In genomic region chr20:38220587-38220986, GRCh38 we compare ENCODE assay signal across 13 cellular contexts. TPM values are rescaled to one million over a fixed set of nuclear protein-coding genes. Genes with fewer than 3 reads are reported as not detected.
DNase-seq lines count a peak whose midpoint lies in the region; ATAC-seq, FAIRE-seq and TF ChIP-seq lines count a peak whose summit lies in the region.
"Had no signal": no experiment of that assay in that cellular context is flagged by ENCODE, and none has a peak within 500 bp of the region (broad histone marks: within the 10 kb centered on the region; RNA-seq: fewer than 3 reads in every experiment).

No MANE protein-coding gene starts in this region.

- TF ChIP-seq RAD21 in Ishikawa (IDR thresholded peaks at IDR 0.05; ENCODE audit: low read depth) (no peak), H1 (IDR thresholded peaks at IDR 0.05 in 1 of 2, conservative IDR thresholded peaks at IDR 0.05 in 1 of 2; ENCODE audit: low read depth in 2 of 2, low read length in 2 of 2) (no peak)

- ATAC-seq in gastroesophageal sphincter: no peak

- H3K4me3 ChIP-seq in BLaER1 (no peak overlapping the region), H1 (ENCODE audit: extremely low read depth in 1 of 4, insufficient read depth in 2 of 4, low read depth in 3 of 4, low read length in 4 of 4) (no peak overlapping the region), osteoblast (ENCODE audit: insufficient read depth, low read length) (no peak overlapping the region), gastroesophageal sphincter (no peak overlapping the region), MG63 (no peak overlapping the region), Peyer's patch (no peak overlapping the region)
- H3K4me3 ChIP-seq: body of pancreas, thoracic aorta had no signal

- H2AFZ ChIP-seq in H1 (ENCODE audit: low read length): no peak overlapping the region
- H2AFZ ChIP-seq in osteoblast (ENCODE audit: low read length): no peak overlapping the region

- no peak overlapping the region for H2BK5ac ChIP-seq in H1 (ENCODE audit: low read depth, low read length)

- H4K91ac ChIP-seq in H1 (replicated peaks; ENCODE audit: insufficient read length, low read length): no peak overlapping the region

- CTCF ChIA-PET in H1 (lab: Charles Lee; ENCODE audit: partially characterized antibody): interaction anchor here (0.6 to 17.3 kb wide), 55 partner anchors 9 to 358 kb away, joined by 3 to 198 read pairs (median 6); partner anchors contain the start of genes BPI and TGM2

- no peak overlapping the region for H3K4ac ChIP-seq in H1 (replicated peaks; ENCODE audit: insufficient read length, low read depth, low read length)

- H3K14ac ChIP-seq in H1 (ENCODE audit: insufficient read length): no peak overlapping the region

- TF ChIP-seq POLR2A in H1 (IDR thresholded peaks at IDR 0.05; ENCODE audit: control extremely low read depth in 1 of 2, low read depth in 2 of 2, low read length in 2 of 2): no peak
- TF ChIP-seq POLR2A in gastroesophageal sphincter (IDR thresholded peaks at IDR 0.05): no peak
- no peak for TF ChIP-seq POLR2A in Peyer's patch (IDR thresholded peaks at IDR 0.05)

- no peak overlapping the region for H2AK5ac ChIP-seq in H1 (ENCODE audit: low read depth, low read length)

- WGBS in H1 (ENCODE audit: extremely low coverage in 1 of 2, insufficient coverage in 1 of 2, insufficient read length in 1 of 2, insufficient replicate concordance in 2 of 2, low coverage in 1 of 2, low lambda C conversion rate in 2 of 2, missing lambda C conversion rate in 1 of 2), 2 experiments: 88% methylated on average over 10 of the region's 10 CpGs; no CpG with 5 or more reads in 1 of the 2 experiments
- WGBS in gastroesophageal sphincter (ENCODE audit: low coverage in 1 of 2), 2 donors: 51 to 80% methylated on average over 4 to 5 of the region's 10 CpGs

- H3K4me2 ChIP-seq in BLaER1 (peak overlapping the region; percentile 36), H1 (ENCODE audit: insufficient read depth in 1 of 2, low read depth in 2 of 2, low read length in 2 of 2) (peak overlapping the region in 1 of 2 experiments; percentile 41; a peak in 1 of 4 replicates), osteoblast (ENCODE audit: insufficient read depth, low read length) (peak overlapping the region; percentile 51)

- DNase-seq in H1 (ENCODE audit: low read depth in 1 of 2, low spot score in 2 of 2): no peak
- DNase-seq in osteoblast (ENCODE audit: insufficient read length, low spot score, missing footprints): no peak
- no peak for DNase-seq in MG63
- no peak for DNase-seq in Peyer's patch
- DNase-seq in DMS53 (lab: John Stamatoyannopoulos, UW): no peak

- H3K56ac ChIP-seq in H1 (replicated peaks; ENCODE audit: insufficient read length, low read depth, low read length): no peak overlapping the region

- no peaks in the 10 kb centered on the region for H3K9me3 ChIP-seq in BLaER1
- H3K9me3 ChIP-seq in H1 (ENCODE audit: insufficient read depth in 2 of 2, low read depth in 1 of 2, low read length in 1 of 2): no peaks in the 10 kb centered on the region
- H3K9me3 ChIP-seq in osteoblast (ENCODE audit: low read depth, low read length): no peaks in the 10 kb centered on the region
- no peaks in the 10 kb centered on the region for H3K9me3 ChIP-seq in gastroesophageal sphincter
- H3K9me3 ChIP-seq in MG63: no peaks in the 10 kb centered on the region
- H3K9me3 ChIP-seq in Peyer's patch: no peaks in the 10 kb centered on the region
- H3K9me3 ChIP-seq: body of pancreas, thoracic aorta had no signal

- H4K20me1 ChIP-seq in BLaER1 (no peaks in the 10 kb centered on the region), H1 (replicated peaks in 1 of 2; ENCODE audit: control insufficient read depth in 1 of 2, insufficient read depth in 2 of 2, low read length in 2 of 2) (no peaks in the 10 kb centered on the region), osteoblast (ENCODE audit: insufficient read depth, low read length) (no peaks in the 10 kb centered on the region)

- no peak overlapping the region for H4K5ac ChIP-seq in H1 (ENCODE audit: insufficient read length, low read depth, low read length)

- no peaks in the 10 kb centered on the region for H3K36me3 ChIP-seq in BLaER1
- no peaks in the 10 kb centered on the region for H3K36me3 ChIP-seq in H1 (ENCODE audit: control insufficient read depth in 2 of 4, insufficient read depth in 4 of 4, low read length in 3 of 4)
- no peaks in the 10 kb centered on the region for H3K36me3 ChIP-seq in osteoblast (ENCODE audit: insufficient read depth, low read length)
- peaks cover 0 to 27% of the 10 kb centered on the region in 2 donors for H3K36me3 ChIP-seq in gastroesophageal sphincter
- H3K36me3 ChIP-seq in MG63: no peaks in the 10 kb centered on the region
- H3K36me3 ChIP-seq in Peyer's patch: no peaks in the 10 kb centered on the region

- H3K4me1 ChIP-seq in BLaER1: peaks cover 21% of the 10 kb centered on the region
- H3K4me1 ChIP-seq in H1 (replicated peaks in 1 of 4; ENCODE audit: control insufficient read depth in 3 of 4, insufficient read depth in 4 of 4, low read length in 3 of 4): peaks cover 0 to 3% (median 0%) of the 10 kb centered on the region in 4 experiments; a peak in 3 of 7 replicates
- peaks cover 27% of the 10 kb centered on the region for H3K4me1 ChIP-seq in osteoblast (ENCODE audit: insufficient read depth, low read length)
- H3K4me1 ChIP-seq in gastroesophageal sphincter: peaks cover 0 to 17% (median 0%) of the 10 kb centered on the region in 3 donors
- no peaks in the 10 kb centered on the region for H3K4me1 ChIP-seq in Peyer's patch
- H3K4me1 ChIP-seq: body of pancreas had no signal

- no peak overlapping the region for H3K18ac ChIP-seq in H1 (ENCODE audit: extremely low read depth, low read length)

- no peak for FAIRE-seq in H1 (lab: Jason Lieb, UNC)

- H2BK120ac ChIP-seq in H1 (replicated peaks; ENCODE audit: low read depth, low read length): no peak overlapping the region

- no peak overlapping the region for H4K8ac ChIP-seq in H1 (ENCODE audit: extremely low read depth, insufficient read depth, low read length)

- H2BK15ac ChIP-seq in H1 (ENCODE audit: low read length): no peak overlapping the region

- no peaks in the 10 kb centered on the region for H3K23me2 ChIP-seq in H1 (ENCODE audit: low read depth, low read length)

- H3K9ac ChIP-seq in BLaER1: no peak overlapping the region
- H3K9ac ChIP-seq in H1 (replicated peaks in 1 of 4; ENCODE audit: extremely low read depth in 1 of 4, low read depth in 3 of 4, low read length in 3 of 4): no peak overlapping the region

- H3K27me3 ChIP-seq in BLaER1 (no peaks in the 10 kb centered on the region), H1 (replicated peaks in 1 of 4; ENCODE audit: control insufficient read depth in 3 of 4, extremely low read depth in 1 of 4, insufficient read depth in 3 of 4, low read length in 3 of 4) (no peaks in the 10 kb centered on the region), osteoblast (ENCODE audit: insufficient read depth, low read length) (no peaks in the 10 kb centered on the region), gastroesophageal sphincter (no peaks in the 10 kb centered on the region), MG63 (no peaks in the 10 kb centered on the region), Peyer's patch (no peaks in the 10 kb centered on the region)
- H3K27me3 ChIP-seq: body of pancreas had no signal

- no peak for TF ChIP-seq CTCF in H1 (IDR thresholded peaks at IDR 0.05; ENCODE audit: control extremely low read depth in 1 of 3, insufficient read depth in 1 of 3, low read depth in 1 of 3, low read length in 3 of 3)
- TF ChIP-seq CTCF in osteoblast (IDR thresholded peaks at IDR 0.05; ENCODE audit: extremely low read depth, low read depth, low read length): no peak
- TF ChIP-seq CTCF in gastroesophageal sphincter (IDR thresholded peaks at IDR 0.05): no peak
- no peak for TF ChIP-seq CTCF in Peyer's patch (IDR thresholded peaks at IDR 0.05)

- no peaks in the 10 kb centered on the region; the same call in 1 of the 2 replicates for H3K79me1 ChIP-seq in H1 (ENCODE audit: low read depth, low read length)

- H3K27ac ChIP-seq in BLaER1 (no peak overlapping the region), H1 (ENCODE audit: low read depth, low read length) (no peak overlapping the region), osteoblast (ENCODE audit: low read depth, low read length) (no peak overlapping the region), gastroesophageal sphincter (no peak overlapping the region), Peyer's patch (no peak overlapping the region)
- H3K27ac ChIP-seq: body of pancreas, thoracic aorta had no signal

- H3K79me2 ChIP-seq in H1 (ENCODE audit: control insufficient read depth in 1 of 2, insufficient read depth in 2 of 2, low read length in 2 of 2): no peaks in the 10 kb centered on the region
- no peaks in the 10 kb centered on the region for H3K79me2 ChIP-seq in osteoblast (ENCODE audit: insufficient read depth, low read length)

- TF ChIP-seq EP300 in Ishikawa (IDR thresholded peaks at IDR 0.05; ENCODE audit: borderline replicate concordance) (no peak), H1 (IDR thresholded peaks at IDR 0.05; ENCODE audit: borderline replicate concordance in 1 of 2, low read depth in 2 of 2, low read length in 2 of 2) (no peak), gastroesophageal sphincter (IDR thresholded peaks at IDR 0.05) (no peak)

- H2BK20ac ChIP-seq in H1 (ENCODE audit: low read length): no peak overlapping the region

- H2BK12ac ChIP-seq in H1 (ENCODE audit: low read depth, low read length): no peak overlapping the region

- POLR2A ChIA-PET in H1 (lab: Charles Lee; ENCODE audit: partially characterized antibody): no interaction called here

- no peak overlapping the region for H3K23ac ChIP-seq in H1 (ENCODE audit: insufficient read length)

RNA-seq across cellular contexts. Expression of gene KIAA1755, which starts 39.9 kb away (rescaled TPM):
- total RNA-seq in H1 (2021; fragmentation: NEBNext Ultra II Directional; extraction: Animal tissue kit (Norgen Biotek cat#: 25700)): not detected in 2 replicates
- 0.23 and 0.27 TPM in 2 replicates for polyA plus RNA-seq in H1 (2011; rRNA removed)
- polyA plus RNA-seq in H1 (2011; cell fraction: cytosol; rRNA removed): 0.10 TPM
- 0.26 TPM for polyA plus RNA-seq in H1 (2011; cell fraction: nucleus; rRNA removed)
- 0.14 to 0.28 TPM (median 0.20 TPM) in 4 replicates for polyA plus RNA-seq in H1 (2012, experiment 1 of 2)
- 0.26 TPM for polyA plus RNA-seq in H1 (2012, experiment 2 of 2)
- 0.08 TPM for polyA plus RNA-seq in H1 (2013, experiment 1 of 2)
- polyA plus RNA-seq in H1 (2013, experiment 2 of 2): 0.07 TPM
- 0.07 and 0.09 TPM in 2 replicates for polyA minus RNA-seq in H1 (2011; rRNA and poly(A)+ RNA removed)
- polyA minus RNA-seq in H1 (2011; cell fraction: cytosol; rRNA and poly(A)+ RNA removed): not detected
- 0.50 TPM for polyA minus RNA-seq in H1 (2011; cell fraction: nucleus; rRNA and poly(A)+ RNA removed)
- total RNA-seq in osteoblast: 2.5 and 2.7 TPM in 2 replicates
- 10 to 100 TPM in 2 of 4 donors, 1 to 10 TPM in 2; 5.1 to 19.9 (median 11.5) TPM for total RNA-seq in gastroesophageal sphincter
- total RNA-seq in MG63 (2014; rRNA removed; shearing (Covaris generic); ENCODE audit: low replicate concordance): 1.2 and 1.5 TPM in 2 replicates
- 1 to 10 TPM in 2 of 4 donors, under 1 TPM in 2; 0.35 to 4.1 (median 2.0) TPM for total RNA-seq in Peyer's patch
- total RNA-seq: activated CD4-positive, alpha-beta T cell treated with anti-CD3 and anti-CD28 coated beads for 36 hours; activated CD8-positive, alpha-beta memory T cell treated with anti-CD3 and anti-CD28 coated beads for 36 hours; T-helper 17 cell had no signal

RNA-seq across cellular contexts. Expression of gene TGM2, which starts 55.5 kb away (rescaled TPM):
- total RNA-seq in H1 (2021; fragmentation: NEBNext Ultra II Directional; extraction: Animal tissue kit (Norgen Biotek cat#: 25700)): 1.0 and 1.3 TPM in 2 replicates
- 0.86 and 1.5 TPM in 2 replicates for polyA plus RNA-seq in H1 (2011; rRNA removed)
- 0.92 TPM for polyA plus RNA-seq in H1 (2011; cell fraction: cytosol; rRNA removed)
- 1.9 TPM for polyA plus RNA-seq in H1 (2011; cell fraction: nucleus; rRNA removed)
- polyA plus RNA-seq in H1 (2012, experiment 1 of 2): 0.77 to 1.3 TPM (median 1.1 TPM) in 4 replicates
- 1.0 TPM for polyA plus RNA-seq in H1 (2012, experiment 2 of 2)
- polyA plus RNA-seq in H1 (2013, experiment 1 of 2): 0.73 TPM
- 0.79 TPM for polyA plus RNA-seq in H1 (2013, experiment 2 of 2)
- 0.50 and 1.8 TPM in 2 replicates for polyA minus RNA-seq in H1 (2011; rRNA and poly(A)+ RNA removed)
- polyA minus RNA-seq in H1 (2011; cell fraction: cytosol; rRNA and poly(A)+ RNA removed): 1.2 TPM
- polyA minus RNA-seq in H1 (2011; cell fraction: nucleus; rRNA and poly(A)+ RNA removed): 0.90 TPM
- 78.2 and 137 TPM in 2 replicates for total RNA-seq in osteoblast
- 100 to 1,000 TPM; 163 to 385 (median 188) TPM for total RNA-seq in gastroesophageal sphincter
- total RNA-seq in MG63 (2014; rRNA removed; shearing (Covaris generic); ENCODE audit: low replicate concordance): 82.5 and 111 TPM in 2 replicates
- total RNA-seq in Peyer's patch: 100 to 1,000 TPM in 3 of 4 donors, 10 to 100 TPM in 1; 31.4 to 216 (median 145) TPM
- total RNA-seq: activated CD8-positive, alpha-beta memory T cell treated with anti-CD3 and anti-CD28 coated beads for 36 hours had no signal

Comparison
In these comparisons a context has a peak if more than half of its experiments do, and no peak if none do; other contexts are left out.
1. RNA of gene TGM2, which starts 55.5 kb away (total RNA-seq): 163 to 385 TPM in gastroesophageal sphincter, 31.4 to 216 TPM in Peyer's patch, 82.5 to 111 TPM in MG63 and 78.2 to 137 TPM in osteoblast; 1.0 to 1.3 TPM in H1; every median in the first group is over 10 times any median in the second.